ENCODE assay signal across 8 cellular contexts in genomic region chr22:39388261-39389011, GRCh38. TPM values are rescaled to one million over a fixed set of nuclear protein-coding genes. Genes with fewer than 3 reads are reported as not detected.
A peak's percentile ranks its signal among the peaks of the same experiment; 100 is the strongest.
DNase-seq lines count a peak whose midpoint lies in the region; ATAC-seq and TF ChIP-seq lines count a peak whose summit lies in the region.

No MANE protein-coding gene starts in this region.

- intact Hi-C loops in esophagus muscularis mucosa (cut with DNase I): no loop called here

- 0% methylated on average over 18 of the region's 56 CpGs for WGBS in esophagus muscularis mucosa

- no peaks in the 10 kb centered on the region for H3K79me2 ChIP-seq in ACC112 (ENCODE audit: control insufficient read depth, insufficient read depth, low read length, unreplicated experiment)

- no peak for TF ChIP-seq EP300 in esophagus muscularis mucosa (IDR thresholded peaks at IDR 0.05)

- DNase-seq in GM20000 (ENCODE audit: low spot score) (peak; percentile 78), NCI-H69 (lab: John Stamatoyannopoulos, UW) (peak; percentile 89), activated T-cell treated with anti-CD3 and anti-CD28 coated beads for 4 hours (peak; percentile 33), esophagus muscularis mucosa (ENCODE audit: extremely low spot score) (peak; percentile 94)
- DNase-seq in stimulated activated CD8-positive, alpha-beta memory T cell treated with anti-CD3 and anti-CD28 coated beads, Interleukin-4, amount 100 ng/mL, for 24 hours (ENCODE audit: low read depth): peak; percentile 64

- H3K36me3 ChIP-seq in ACC112 (ENCODE audit: insufficient read depth, low read length): no peaks in the 10 kb centered on the region
- no peaks in the 10 kb centered on the region for H3K36me3 ChIP-seq in esophagus muscularis mucosa
- no peaks in the 10 kb centered on the region for H3K36me3 ChIP-seq in muscle layer of duodenum (ENCODE audit: control insufficient read depth in 1 of 2, insufficient read depth in 2 of 2, low read length in 2 of 2)

- TF ChIP-seq CTCF in GM20000 (IDR thresholded peaks at IDR 0.05; ENCODE audit: extremely low read depth, missing control alignments) (no peak), esophagus muscularis mucosa (IDR thresholded peaks at IDR 0.05) (no peak)

- ATAC-seq in HG02571 (IDR thresholded peaks at IDR 0.05; ENCODE audit: unreplicated experiment): no peak

- peak overlapping the region; percentile 81 for H2AFZ ChIP-seq in ACC112 (ENCODE audit: low read length, unreplicated experiment)

- H3K9me3 ChIP-seq in esophagus muscularis mucosa (no peaks in the 10 kb centered on the region), muscle layer of duodenum (ENCODE audit: control insufficient read depth in 1 of 2, low read length in 2 of 2) (no peaks in the 10 kb centered on the region)

- peak overlapping the region; percentile 73 for H3K4me3 ChIP-seq in ACC112 (ENCODE audit: low read depth, low read length)
- H3K4me3 ChIP-seq in esophagus muscularis mucosa: peak overlapping the region; percentile 60 to 72 (median 64)
- peak overlapping the region; percentile 33 to 80 for H3K4me3 ChIP-seq in muscle layer of duodenum (ENCODE audit: low read depth in 1 of 2, low read length in 2 of 2)

- TF ChIP-seq POLR2A in esophagus muscularis mucosa (IDR thresholded peaks at IDR 0.05; ENCODE audit: low read depth): no peak

- H3K4me1 ChIP-seq in ACC112 (ENCODE audit: control insufficient read depth, insufficient read depth, low read length, unreplicated experiment) (no peaks in the 10 kb centered on the region), esophagus muscularis mucosa (peaks cover 4 to 17% (median 12%) of the 10 kb centered on the region in 4 donors), muscle layer of duodenum (ENCODE audit: control insufficient read depth in 1 of 2, insufficient read depth in 2 of 2, low read length in 2 of 2) (peaks cover 0 to 6% of the 10 kb centered on the region in 2 donors)

- H3K27ac ChIP-seq in ACC112 (ENCODE audit: low read depth, low read length) (no peak overlapping the region), esophagus muscularis mucosa (replicated peaks in 1 of 4) (peak overlapping the region in 3 of 4 donors; percentile 29 to 51 (median 43)), muscle layer of duodenum (ENCODE audit: low read length) (no peak overlapping the region)

- no peaks in the 10 kb centered on the region for H3K27me3 ChIP-seq in ACC112 (ENCODE audit: insufficient read depth, low read length)
- peaks cover 0 to 7% (median 0%) of the 10 kb centered on the region in 4 donors for H3K27me3 ChIP-seq in esophagus muscularis mucosa
- no peaks in the 10 kb centered on the region for H3K27me3 ChIP-seq in muscle layer of duodenum (ENCODE audit: low read depth, low read length)

RNA-seq across cellular contexts. Expression of gene TAB1, which starts 11.1 kb away (rescaled TPM):
- total RNA-seq in esophagus muscularis mucosa: 10 to 100 TPM; 15.2 to 33.7 (median 21.5) TPM

RNA-seq across cellular contexts. Expression of gene SYNGR1, which starts 38.6 kb away (rescaled TPM):
- 10 to 100 TPM; 14.4 to 29.4 (median 24.0) TPM for total RNA-seq in esophagus muscularis mucosa

Comparison
In these comparisons a context has a peak if more than half of its experiments do, and no peak if none do; other contexts are left out.
1. H3K27ac ChIP-seq: peak in esophagus muscularis mucosa (3 of 4); none in ACC112 (single experiment) and muscle layer of duodenum (single experiment).
2. DNase-seq: peak in every context shown above with its lines; median percentile 94 in esophagus muscularis mucosa; 89 in NCI-H69; 78 in GM20000; 64 in stimulated activated CD8-positive, alpha-beta memory T cell treated with anti-CD3 and anti-CD28 coated beads, Interleukin-4, amount 100 ng/mL, for 24 hours; 33 in activated T-cell treated with anti-CD3 and anti-CD28 coated beads for 4 hours.
3. Peak in every context shown above with its lines, with median percentiles within 50 percentile points of each other: H3K4me3 ChIP-seq.